Comparison of ENCODE assay signal across 37 cellular contexts in the genomic region with DNA sequence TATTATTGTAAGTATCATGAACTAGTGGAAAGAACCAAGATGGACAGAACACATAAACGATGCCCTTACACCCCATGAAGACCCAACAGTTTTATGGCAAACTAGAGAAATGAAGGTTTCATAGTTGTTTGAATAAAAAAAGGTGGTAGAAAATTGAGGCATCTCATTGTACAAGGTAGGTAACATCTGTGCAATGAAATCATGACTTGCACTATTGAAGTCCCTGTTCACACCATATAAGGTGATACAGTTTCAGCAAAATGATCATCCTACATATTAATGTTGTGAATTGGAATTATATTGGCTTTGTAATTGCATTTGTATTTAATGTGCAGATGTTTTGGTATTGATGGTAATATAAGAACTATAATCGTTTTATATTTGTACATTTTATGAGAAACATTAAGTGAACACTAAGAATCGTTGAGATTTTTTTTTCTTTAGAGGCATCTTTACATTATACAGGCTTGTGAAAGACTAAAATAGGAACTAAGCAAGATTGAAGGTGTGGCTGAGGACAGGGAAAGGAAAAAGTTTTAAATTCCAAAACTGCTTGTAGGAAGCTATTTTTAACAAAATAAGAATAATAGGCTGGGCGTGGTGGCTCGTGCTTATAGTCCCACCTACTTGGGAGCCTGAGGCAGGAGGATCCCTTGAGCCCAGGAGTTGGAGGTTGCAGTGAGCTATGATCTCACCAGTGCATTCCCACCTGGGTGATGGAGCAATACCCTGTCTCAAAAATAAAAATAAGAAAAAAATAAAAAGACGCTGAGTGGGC. TPM values are rescaled to one million over a fixed set of nuclear protein-coding genes. Genes with fewer than 3 reads are reported as not detected.
"Had no signal": no experiment of that assay in that cellular context is flagged by ENCODE, and none has a peak within 500 bp of the region (broad histone marks: within the 10 kb centered on the region; RNA-seq: fewer than 3 reads in every experiment).

No MANE protein-coding gene starts in this region.

- H3K36me3 ChIP-seq: breast epithelium, SJSA1 had no signal

- H3K4me3 ChIP-seq: body of pancreas, breast epithelium, SJSA1 had no signal

- H3K27me3 Mint-ChIP-seq: activated CD4-positive, alpha-beta T cell treated with anti-CD3 and anti-CD28 coated beads for 36 hours; activated CD4-positive, alpha-beta T cell treated with anti-CD3 and anti-CD28 coated beads, Interleukin-2, amount 10 ng/mL, durations not matched to agents 7 days and 5 days had no signal

- H3K27me3 ChIP-seq: body of pancreas, breast epithelium, SJSA1 had no signal

- H3K9me3 Mint-ChIP-seq: activated CD4-positive, alpha-beta T cell treated with anti-CD3 and anti-CD28 coated beads, Interleukin-2, amount 10 ng/mL, durations not matched to agents 7 days and 5 days; activated naive CD4-positive, alpha-beta T cell treated with anti-CD3 and anti-CD28 coated beads, Interleukin-2, amount 50 U/mL, for 24 hours; activated naive CD8-positive, alpha-beta T cell treated with anti-CD3 and anti-CD28 coated beads, Interleukin-2, amount 10 ng/mL, durations not matched to agents 7 days and 5 days; activated T-cell treated with anti-CD3 and anti-CD28 coated beads, Interleukin-2, amount 50 U/mL, for 24 hours; activated T-helper 2 cell treated with anti-CD3 and anti-CD28 coated beads, Interferon-gamma antibody, Interleukin-2, Interleukin-4, amounts not matched to agents 10 μg/mL and 5 μg/mL and 100 μg/mL, durations not matched to agents 14 hours and 24 hours and 36 hours; T-helper 1 cell treated with Interleukin-12 subunit alpha and Interleukin-12 subunit beta and Interleukin-4 antibody, amounts not matched to agents 30 μg/mL and 1 μg/mL, for 36 hours; T-helper 2 cell treated with Interferon-gamma antibody and Interleukin-4, amounts not matched to agents 5 μg/mL and 100 μg/mL, for 36 hours had no signal

- H3K9me2 ChIP-seq: SK-N-SH had no signal

- H3K4me1 Mint-ChIP-seq: activated CD4-positive, alpha-beta T cell treated with anti-CD3 and anti-CD28 coated beads for 36 hours; activated CD4-positive, alpha-beta T cell treated with anti-CD3 and anti-CD28 coated beads, Interleukin-2, amount 10 ng/mL, durations not matched to agents 7 days and 5 days; activated naive CD4-positive, alpha-beta T cell treated with anti-CD3 and anti-CD28 coated beads, Interleukin-2, amount 50 U/mL, for 24 hours; activated naive CD8-positive, alpha-beta T cell treated with anti-CD3 and anti-CD28 coated beads, Interleukin-2, amount 10 ng/mL, durations not matched to agents 7 days and 5 days had no signal

- ATAC-seq: activated CD4-positive, alpha-beta T cell treated with anti-CD3 and anti-CD28 coated beads for 36 hours; activated CD8-positive, alpha-beta T cell treated with anti-CD3 and anti-CD28 coated beads, Interleukin-2, amount 10 ng/mL, durations not matched to agents 7 days and 5 days; body of pancreas; Panc1 had no signal

- H3K27ac Mint-ChIP-seq: activated CD4-positive, alpha-beta T cell treated with anti-CD3 and anti-CD28 coated beads for 36 hours; activated CD4-positive, alpha-beta T cell treated with anti-CD3 and anti-CD28 coated beads, Interleukin-2, amount 10 ng/mL, durations not matched to agents 7 days and 5 days; activated CD8-positive, alpha-beta T cell treated with anti-CD3 and anti-CD28 coated beads, Interleukin-2, amount 10 ng/mL, durations not matched to agents 7 days and 5 days; activated naive CD4-positive, alpha-beta T cell treated with anti-CD3 and anti-CD28 coated beads, Interleukin-2, amount 50 U/mL, for 24 hours; activated naive CD8-positive, alpha-beta T cell treated with anti-CD3 and anti-CD28 coated beads, Interleukin-2, amount 10 ng/mL, durations not matched to agents 7 days and 5 days; activated T-cell treated with anti-CD3 and anti-CD28 coated beads, Interleukin-2, amount 50 U/mL, for 24 hours; activated T-helper 2 cell treated with anti-CD3 and anti-CD28 coated beads, Interferon-gamma antibody, Interleukin-2, Interleukin-4, amounts not matched to agents 10 μg/mL and 5 μg/mL and 100 μg/mL, durations not matched to agents 14 hours and 24 hours and 36 hours; T-helper 1 cell treated with Interleukin-12 subunit alpha and Interleukin-12 subunit beta and Interleukin-4 antibody, amounts not matched to agents 30 μg/mL and 1 μg/mL, for 36 hours; T-helper 2 cell treated with Interferon-gamma antibody and Interleukin-4, amounts not matched to agents 5 μg/mL and 100 μg/mL, for 36 hours had no signal

- H3K4me1 ChIP-seq: breast epithelium had no signal

- FAIRE-seq: astrocyte, TTC549 had no signal

- DNase-seq: activated CD4-positive, alpha-beta T cell treated with anti-CD3 and anti-CD28 coated beads for 36 hours; activated CD4-positive, alpha-beta T cell treated with anti-CD3 and anti-CD28 coated beads, Interleukin-2, amount 10 ng/mL, durations not matched to agents 7 days and 5 days; activated CD4-positive, alpha-beta T cell treated with anti-CD3 and anti-CD28 coated beads, Interleukin-2, amount 50 U/mL, for 48 hours; activated CD8-positive, alpha-beta T cell treated with anti-CD3 and anti-CD28 coated beads, Interleukin-2, amount 10 ng/mL, durations not matched to agents 7 days and 5 days; activated gamma-delta T cell; activated naive CD4-positive, alpha-beta T cell treated with Interleukin-2 at 50 U/mL for 16 hours; activated naive CD8-positive, alpha-beta T cell treated with anti-CD3 and anti-CD28 coated beads, Interleukin-2, amount 10 ng/mL, durations not matched to agents 7 days and 5 days; activated T-cell treated with anti-CD3 and anti-CD28 coated beads, Interleukin-2, amount 50 U/mL, for 24 hours; body of pancreas; caudate nucleus; cerebellar nuclear complex; Kasumi-1; MM.1S; MV-4-11; NCI-H1092; NCI-H1417; NCI-H146; NCI-H187; NCI-H2029 treated with DMSO at 0.1 percent for 48 hours; NCI-H2107; NCI-H2171; NCI-H510A; NCI-H526; NCI-H748 treated with DMSO at 0.1 percent for 48 hours; NK-92 treated with Interleukin-12 subunit alpha and Interleukin-12 subunit beta, amount 100 ng/mL, for 24 hours; OCI-M1; SHP77 treated with DMSO at 0.1 percent for 48 hours; SK-N-SH had no signal

- H3K36me3 Mint-ChIP-seq: activated naive CD4-positive, alpha-beta T cell treated with anti-CD3 and anti-CD28 coated beads, Interleukin-2, amount 50 U/mL, for 24 hours; activated naive CD8-positive, alpha-beta T cell treated with anti-CD3 and anti-CD28 coated beads, Interleukin-2, amount 10 ng/mL, durations not matched to agents 7 days and 5 days had no signal

- H3K9me3 ChIP-seq: body of pancreas, breast epithelium, SJSA1, SK-N-SH had no signal

- H3K9ac ChIP-seq: SK-N-SH had no signal

- H3K4me3 Mint-ChIP-seq: activated CD4-positive, alpha-beta T cell treated with anti-CD3 and anti-CD28 coated beads for 36 hours; activated CD4-positive, alpha-beta T cell treated with anti-CD3 and anti-CD28 coated beads, Interleukin-2, amount 10 ng/mL, durations not matched to agents 7 days and 5 days; activated CD8-positive, alpha-beta T cell treated with anti-CD3 and anti-CD28 coated beads, Interleukin-2, amount 10 ng/mL, durations not matched to agents 7 days and 5 days; activated naive CD4-positive, alpha-beta T cell treated with anti-CD3 and anti-CD28 coated beads, Interleukin-2, amount 50 U/mL, for 24 hours; activated naive CD8-positive, alpha-beta T cell treated with anti-CD3 and anti-CD28 coated beads, Interleukin-2, amount 10 ng/mL, durations not matched to agents 7 days and 5 days; activated T-cell treated with anti-CD3 and anti-CD28 coated beads, Interleukin-2, amount 50 U/mL, for 24 hours; T-helper 1 cell treated with Interleukin-12 subunit alpha and Interleukin-12 subunit beta and Interleukin-4 antibody, amounts not matched to agents 30 μg/mL and 1 μg/mL, for 36 hours; T-helper 2 cell treated with Interferon-gamma antibody and Interleukin-4, amounts not matched to agents 5 μg/mL and 100 μg/mL, for 36 hours had no signal

- H3K4me2 ChIP-seq: SK-N-SH had no signal

- H3K27ac ChIP-seq: body of pancreas, breast epithelium, SJSA1 had no signal

RNA-seq across cellular contexts. Expression of a gene that starts 48.5 kb away (rescaled TPM):
- total RNA-seq: activated CD4-positive, alpha-beta T cell treated with anti-CD3 and anti-CD28 coated beads for 36 hours; activated CD4-positive, alpha-beta T cell treated with anti-CD3 and anti-CD28 coated beads, Interleukin-2, amount 10 ng/mL, durations not matched to agents 7 days and 5 days; activated CD8-positive, alpha-beta T cell treated with anti-CD3 and anti-CD28 coated beads, Interleukin-2, amount 10 ng/mL, durations not matched to agents 7 days and 5 days; activated naive CD8-positive, alpha-beta T cell treated with anti-CD3 and anti-CD28 coated beads, Interleukin-2, amount 10 ng/mL, durations not matched to agents 7 days and 5 days; activated T-helper 2 cell treated with anti-CD3 and anti-CD28 coated beads, Interferon-gamma antibody, Interleukin-2, Interleukin-4, amounts not matched to agents 10 μg/mL and 5 μg/mL and 100 μg/mL, durations not matched to agents 14 hours and 24 hours and 36 hours had no signal
